8 cellular contexts compared by ENCODE assay signal in the genomic region with DNA sequence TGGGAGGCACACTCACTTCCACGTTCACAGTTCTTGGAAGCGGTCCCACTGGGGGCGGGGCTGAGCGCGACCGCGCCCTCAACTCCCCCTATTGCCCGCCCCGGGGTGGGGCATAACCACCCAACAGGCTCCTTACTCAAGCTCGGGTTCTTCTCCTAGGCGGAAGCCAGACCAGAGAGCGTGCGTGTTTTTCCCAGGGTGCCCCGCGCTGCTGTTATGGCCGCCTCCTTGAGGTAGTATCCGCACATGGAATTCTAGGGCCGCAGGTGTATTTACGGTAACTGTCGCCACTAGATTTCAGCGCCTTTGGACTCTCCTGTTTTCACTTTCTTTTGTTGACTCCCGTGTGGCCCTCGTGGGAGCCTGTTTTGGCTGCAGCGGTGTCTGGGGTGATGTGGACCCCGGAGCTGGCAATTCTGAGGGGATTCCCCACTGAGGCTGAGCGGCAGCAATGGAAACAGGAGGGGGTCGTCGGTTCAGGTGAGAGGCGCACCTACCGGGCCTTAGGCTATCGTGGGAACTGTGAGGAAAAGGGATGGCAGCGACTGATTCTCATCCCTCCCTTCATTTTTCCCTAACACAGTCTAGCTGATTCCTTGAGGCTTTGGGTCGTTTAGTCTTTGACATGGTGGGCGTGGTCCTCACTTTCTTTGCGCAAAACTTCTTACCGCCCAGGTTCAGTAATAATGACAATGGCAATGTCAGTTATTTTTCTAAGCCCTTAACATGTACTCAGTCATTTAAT. TPM values are rescaled to one million over a fixed set of nuclear protein-coding genes. Genes with fewer than 3 reads are reported as not detected.
A peak's percentile ranks its signal among the peaks of the same experiment; 100 is the strongest.
DNase-seq lines count a peak whose midpoint lies in the region; ATAC-seq, FAIRE-seq and TF ChIP-seq lines count a peak whose summit lies in the region.

A gene (plus strand): TSS at position 150 of the 745 bp plus-strand sequence. CDS start 243 bp downstream, at position 393.

- H3K36me3 ChIP-seq in HUES64 (ENCODE audit: insufficient read depth, low read length) = peaks cover 24% of the 10 kb centered on the region
- peaks cover 26% of the 10 kb centered on the region for H3K36me3 ChIP-seq in OCI-LY1 (ENCODE audit: insufficient read depth, low read length)
- peaks cover 0 to 3% of the 10 kb centered on the region in 2 experiments for H3K36me3 ChIP-seq in endothelial cell of umbilical vein (ENCODE audit: control insufficient read depth in 2 of 2, extremely low read depth in 1 of 2, insufficient read depth in 2 of 2, low read length in 2 of 2)

- H3K9me3 ChIP-seq in HUES64 (ENCODE audit: insufficient read depth, low read depth, low read length) (no peaks in the 10 kb centered on the region), OCI-LY1 (ENCODE audit: low read length) (no peaks in the 10 kb centered on the region), endothelial cell of umbilical vein (replicated peaks; ENCODE audit: control insufficient read depth, insufficient read depth, low read length) (no peaks in the 10 kb centered on the region)

- peaks cover 32% of the 10 kb centered on the region for H3K36me3 Mint-ChIP-seq in Calu3 (ENCODE audit: insufficient read depth, unreplicated experiment)

- H3K27ac Mint-ChIP-seq in Calu3 (ENCODE audit: unreplicated experiment) = peak within 1 kb of the TSS; percentile 59

- no peaks in the 10 kb centered on the region for H3F3A ChIP-seq in OCI-LY1 (ENCODE audit: insufficient read depth, low read length)

- 0 out of 2 replicates have a peak, but pooled peaks cover 3% of the 10 kb centered on the region for H3K79me2 ChIP-seq in OCI-LY1 (ENCODE audit: insufficient read depth, low read length)
- H3K79me2 ChIP-seq in endothelial cell of umbilical vein (ENCODE audit: control insufficient read depth, insufficient read depth, low read length) = peaks cover 12% of the 10 kb centered on the region

- BruUV-seq in Calu3 (replicated peaks; lab: Mats Ljungman, UMichigan) (TSS peak; percentile 61), endothelial cell of umbilical vein (replicated peaks; lab: Mats Ljungman, UMichigan) (TSS peak; percentile 76)

- DNase-seq in Calu3 = peak; percentile 96
- peak; percentile 95 for DNase-seq in activated CD8-positive, alpha-beta memory T cell treated with anti-CD3 and anti-CD28 coated beads, Interleukin-2, amount 50 U/mL, for 4 hours
- DNase-seq in endothelial cell of umbilical vein (ENCODE audit: low read depth, low spot score) = peak; percentile 96
- peak; percentile 95 for DNase-seq in midbrain (lab: John Stamatoyannopoulos, UW)
- peak; percentile 88 to 91 for DNase-seq in stimulated activated CD8-positive, alpha-beta memory T cell treated with anti-CD3 and anti-CD28 coated beads, Interleukin-2, amount 100 ng/mL, for 48 hours (ENCODE audit: low read depth in 2 of 2)

- no peaks in the 10 kb centered on the region for H3K9me2 ChIP-seq in OCI-LY1 (ENCODE audit: low read depth, low read length)

- H3K4me1 Mint-ChIP-seq in Calu3 (ENCODE audit: low read depth, unreplicated experiment) = peaks cover 12% of the 10 kb centered on the region

- WGBS in HUES64 = under 1% methylated on average over 35 of the region's 36 CpGs

- H3K27me3 Mint-ChIP-seq in Calu3 (ENCODE audit: unreplicated experiment) = no peaks in the 10 kb centered on the region

- H3K4me3 ChIP-seq in HUES64 (ENCODE audit: low read length) (peak within 1 kb of the TSS; percentile 84), OCI-LY1 (ENCODE audit: low read depth, low read length, poor library complexity, severe bottlenecking) (peak within 1 kb of the TSS; percentile 94), endothelial cell of umbilical vein (replicated peaks in 1 of 3; ENCODE audit: insufficient read depth in 1 of 3, low read depth in 1 of 3, low read length in 3 of 3) (peak within 1 kb of the TSS; percentile 92 to 98 (median 98))

- H4K20me1 ChIP-seq in OCI-LY1 (ENCODE audit: insufficient read depth, low read length) (no peaks in the 10 kb centered on the region), endothelial cell of umbilical vein (replicated peaks; ENCODE audit: control insufficient read depth, extremely low read depth, insufficient read depth, low read length) (no peaks in the 10 kb centered on the region)

- TF ChIP-seq CTCF in Calu3 (IDR thresholded peaks at IDR 0.05; ENCODE audit: unreplicated experiment) (peak; percentile 8), OCI-LY1 (IDR thresholded peaks at IDR 0.05; ENCODE audit: low read length) (no peak), endothelial cell of umbilical vein (IDR thresholded peaks at IDR 0.05; ENCODE audit: extremely low read depth in 1 of 2, insufficient read depth in 1 of 2, low read depth in 1 of 2, low read length in 2 of 2) (no peak)

- H3K27me3 ChIP-seq in HUES64 (ENCODE audit: insufficient read depth, low read length) (no peaks in the 10 kb centered on the region), OCI-LY1 (ENCODE audit: insufficient read depth, low read length) (no peaks in the 10 kb centered on the region), endothelial cell of umbilical vein (ENCODE audit: control insufficient read depth in 2 of 2, insufficient read depth in 2 of 2, low read length in 2 of 2) (no peaks in the 10 kb centered on the region)

- FAIRE-seq in endothelial cell of umbilical vein (lab: Jason Lieb, UNC) = peak; percentile 96

- TF ChIP-seq POLR2A in endothelial cell of umbilical vein (IDR thresholded peaks at IDR 0.05; ENCODE audit: low read depth, low read length) = peak; percentile 91

- peak within 1 kb of the TSS; percentile 84 for H3K4me3 Mint-ChIP-seq in Calu3 (ENCODE audit: low read depth, unreplicated experiment)

- H2AFZ ChIP-seq in OCI-LY1 (ENCODE audit: low read length) (peak within 1 kb of the TSS; percentile 76), endothelial cell of umbilical vein (ENCODE audit: low read depth, low read length) (peak within 1 kb of the TSS; percentile 96)

- peak; percentile 99 for ATAC-seq in GM21447 (IDR thresholded peaks at IDR 0.05; ENCODE audit: unreplicated experiment)

- dilution Hi-C loops in endothelial cell of umbilical vein (cut with MboI; ENCODE audit: extremely low pct_ligation_motif_present, low sequenced_read_pairs) = no loop called here

- no peaks in the 10 kb centered on the region for H3K9me3 Mint-ChIP-seq in Calu3 (ENCODE audit: low read depth, unreplicated experiment)

- H3K27ac ChIP-seq in HUES64 (ENCODE audit: low read depth, low read length) (peak within 1 kb of the TSS; percentile 34; the same call in 1 of the 2 replicates), OCI-LY1 (ENCODE audit: low read depth, low read length, poor library complexity, severe bottlenecking) (no peak within 1 kb of the TSS), endothelial cell of umbilical vein (ENCODE audit: insufficient read depth, low read depth, low read length) (peak within 1 kb of the TSS; percentile 46)

- POLR2A ChIA-PET in endothelial cell of umbilical vein (lab: Charles Lee) = no interaction called here

- H3K4me1 ChIP-seq in HUES64 (ENCODE audit: insufficient read depth, low read length) (no peaks in the 10 kb centered on the region), OCI-LY1 (ENCODE audit: insufficient read depth, low read length, severe bottlenecking) (peaks cover 23% of the 10 kb centered on the region), endothelial cell of umbilical vein (ENCODE audit: control insufficient read depth, extremely low read depth, insufficient read depth, low read length) (peaks cover 5% of the 10 kb centered on the region)

- CTCF ChIA-PET in Calu3 (lab: Charles Lee) (interaction anchor here (0.8 kb wide), 1 partner anchor 848 kb away, joined by 3 read pairs; no protein-coding TSS in a partner anchor), endothelial cell of umbilical vein (lab: Charles Lee) (interaction anchor here (0.6 to 1.4 kb wide), 5 partner anchors 19 to 577 kb away, joined by 3 to 4 read pairs (median 3); no protein-coding TSS in a partner anchor)

- H3K9ac ChIP-seq in HUES64 (ENCODE audit: low read depth, low read length) (peak within 1 kb of the TSS; percentile 78), OCI-LY1 (ENCODE audit: low read length) (peak within 1 kb of the TSS; percentile 76), endothelial cell of umbilical vein (replicated peaks; ENCODE audit: extremely low read depth, insufficient read depth, low read length) (peak within 1 kb of the TSS; percentile 94)

- intact Hi-C loops in Calu3 (cut with micrococcal nuclease; ENCODE audit: unreplicated experiment) (no loop called here), endothelial cell of umbilical vein (cut with micrococcal nuclease) (loop anchor here (1.0 kb wide), 1 partner anchor 55 kb away; no protein-coding TSS in a partner anchor)

- peak within 1 kb of the TSS; percentile 77 for H3K4me2 ChIP-seq in OCI-LY1 (ENCODE audit: low read length)
- H3K4me2 ChIP-seq in endothelial cell of umbilical vein (ENCODE audit: insufficient read depth, low read length) = peak within 1 kb of the TSS; percentile 95

- no peaks in the 10 kb centered on the region for H3K9me1 ChIP-seq in endothelial cell of umbilical vein (replicated peaks; ENCODE audit: control insufficient read depth, extremely low read depth, insufficient read depth, low read length)

TF ChIP-seq in endothelial cell of umbilical vein, 7 proteins besides CTCF, POLR2A, EP300 and RAD21:
- TF ChIP-seq MYC (IDR thresholded peaks at IDR 0.05; ENCODE audit: low read depth, low read length) (no peak), FOS (IDR thresholded peaks at IDR 0.05; ENCODE audit: borderline replicate concordance, insufficient read depth, low read length) (no peak), POLR2AphosphoS5 (IDR thresholded peaks at IDR 0.05; ENCODE audit: insufficient read depth, low read depth, low read length) (peak; percentile 83), JUN (IDR thresholded peaks at IDR 0.05; ENCODE audit: borderline replicate concordance, insufficient read depth, insufficient read length, low read depth) (no peak), EZH2 (IDR thresholded peaks at IDR 0.05; ENCODE audit: borderline replicate concordance, low read depth, low read length, severe bottlenecking) (no peak), GATA2 (IDR thresholded peaks at IDR 0.05; ENCODE audit: insufficient read depth, insufficient read length, low read depth, low read length) (no peak)
- TF ChIP-seq, protein P1, sequence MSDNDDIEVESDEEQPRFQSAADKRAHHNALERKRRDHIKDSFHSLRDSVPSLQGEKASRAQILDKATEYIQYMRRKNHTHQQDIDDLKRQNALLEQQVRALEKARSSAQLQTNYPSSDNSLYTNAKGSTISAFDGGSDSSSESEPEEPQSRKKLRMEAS (IDR thresholded peaks at IDR 0.05; ENCODE audit: insufficient read depth, insufficient read length) = peak; percentile 87

RNA-seq across cellular contexts. Expression of the gene that starts here (rescaled TPM):
- 20.1 and 22.0 TPM in 2 replicates for total RNA-seq in Calu3 (2022)
- polyA plus RNA-seq in HUES64 (2013, experiment 1 of 2) = 20.2 TPM
- polyA plus RNA-seq in HUES64 (2013, experiment 2 of 2) = 18.6 TPM
- 20.1 and 20.6 TPM in 2 replicates for total RNA-seq in endothelial cell of umbilical vein
- 11.9 and 16.3 TPM in 2 replicates for polyA plus RNA-seq in endothelial cell of umbilical vein
- polyA plus RNA-seq in endothelial cell of umbilical vein (2011; cell fraction: cytosol; rRNA removed) = 15.4 and 17.5 TPM in 2 replicates
- 18.2 and 19.4 TPM in 2 replicates for polyA plus RNA-seq in endothelial cell of umbilical vein (2011; cell fraction: nucleus; rRNA removed)
- 15.8 and 23.8 TPM in 2 replicates for polyA plus RNA-seq in endothelial cell of umbilical vein (2012)
- 24.4 and 32.9 TPM in 2 replicates for polyA minus RNA-seq in endothelial cell of umbilical vein
- 17.7 TPM for polyA minus RNA-seq in endothelial cell of umbilical vein (2011; cell fraction: cytosol; rRNA and poly(A)+ RNA removed)
- 37.6 and 52.2 TPM in 2 replicates for polyA minus RNA-seq in endothelial cell of umbilical vein (2011; cell fraction: nucleus; rRNA and poly(A)+ RNA removed)
